In the genomic region with DNA sequence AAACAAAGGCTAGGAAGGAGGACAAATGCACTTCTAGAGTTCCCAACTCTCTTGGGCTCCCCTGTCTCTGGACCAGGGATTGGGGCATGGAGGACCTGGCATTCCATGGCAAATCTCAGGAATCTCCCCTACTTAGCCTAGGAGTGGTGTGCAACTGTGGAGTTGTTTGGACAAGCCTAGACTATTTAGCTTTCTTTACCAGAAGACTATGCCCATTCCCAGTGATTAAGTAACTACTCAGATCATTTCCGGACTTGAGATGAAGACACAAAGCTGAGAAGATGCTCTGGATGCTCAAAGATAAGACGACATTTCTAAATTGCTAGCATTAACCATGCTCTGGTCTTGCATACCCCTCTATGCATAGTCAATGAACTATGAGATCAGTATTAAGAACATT, we compare ENCODE assay signal across 26 cellular contexts. TPM values are rescaled to one million over a fixed set of nuclear protein-coding genes. Genes with fewer than 3 reads are reported as not detected.
"Had no signal": no experiment of that assay in that cellular context is flagged by ENCODE, and none has a peak within 500 bp of the region (broad histone marks: within the 10 kb centered on the region; RNA-seq: fewer than 3 reads in every experiment).

No MANE protein-coding gene starts in this region.

- H3K27ac ChIP-seq: coronary artery, gastrocnemius medialis, neutrophil, pancreas, right lobe of liver, stomach, thyroid gland, vagina had no signal

- ATAC-seq: gastrocnemius medialis; left lobe of liver; mucosa of descending colon; natural killer cell treated with Interleukin-12 subunit alpha and Interleukin-12 subunit beta and Interleukin-15 and Interleukin-18, amount 100 ng/mL, for 72 hours; pancreas; right lobe of liver; stimulated activated effector memory CD8-positive, alpha-beta T cell treated with anti-CD3 and anti-CD28 coated beads, Interleukin-12 subunit alpha, Interleukin-12 subunit beta, amount 100 ng/mL, for 72 hours had no signal

- H3K27me3 ChIP-seq: gastrocnemius medialis, neutrophil, pancreas, right lobe of liver, thyroid gland, vagina had no signal

- H3K4me3 ChIP-seq: coronary artery, gastrocnemius medialis, lung, mucosa of descending colon, pancreas, right lobe of liver, stomach, thyroid gland, vagina had no signal

- H3K4me3 Mint-ChIP-seq: mesothelial cell of epicardium; naive B cell; natural killer cell treated with Interleukin-12 subunit alpha and Interleukin-12 subunit beta and Interleukin-15 and Interleukin-18, amount 100 ng/mL, for 72 hours; neural crest cell; stimulated activated effector memory CD8-positive, alpha-beta T cell treated with anti-CD3 and anti-CD28 coated beads, Interleukin-12 subunit alpha, Interleukin-12 subunit beta, amount 100 ng/mL, for 72 hours had no signal

- DNase-seq: dermis blood vessel endothelial cell; effector memory CD4-positive, alpha-beta T cell; gastrocnemius medialis; head of caudate nucleus; kidney; mesenchymal stem cell; mucosa of descending colon; naive B cell; pancreas; right lobe of liver; small intestine; stimulated activated CD4-positive, alpha-beta T cell treated with anti-CD3 and anti-CD28 coated beads, Interleukin-12 subunit alpha, Interleukin-12 subunit beta, amount 100 ng/mL, for 4 hours; stimulated activated CD4-positive, alpha-beta T cell treated with anti-CD3 and anti-CD28 coated beads, Interleukin-1b, Interleukin-23, amount 100 ng/mL, for 48 hours; stimulated activated CD4-positive, alpha-beta T cell treated with anti-CD3 and anti-CD28 coated beads, Interleukin-4, amount 100 ng/mL, for 1 hour; stimulated activated naive CD4-positive, alpha-beta T cell treated with Interleukin-2 at 50 U/mL for 16 hours; stomach; thyroid gland had no signal

- H3K9me3 ChIP-seq: gastrocnemius medialis, mucosa of descending colon, neutrophil, pancreas, right lobe of liver, stomach, thyroid gland, vagina had no signal

- H3K9me3 Mint-ChIP-seq: naive B cell; stimulated activated effector memory CD8-positive, alpha-beta T cell treated with anti-CD3 and anti-CD28 coated beads, Interleukin-12 subunit alpha, Interleukin-12 subunit beta, amount 100 ng/mL, for 72 hours had no signal

- H3K4me1 ChIP-seq: gastrocnemius medialis, pancreas, right lobe of liver, stomach, thyroid gland had no signal

- H3K27ac Mint-ChIP-seq: mesothelial cell of epicardium; naive B cell; natural killer cell treated with Interleukin-12 subunit alpha and Interleukin-12 subunit beta and Interleukin-15 and Interleukin-18, amount 100 ng/mL, for 72 hours; stimulated activated effector memory CD8-positive, alpha-beta T cell treated with anti-CD3 and anti-CD28 coated beads, Interleukin-12 subunit alpha, Interleukin-12 subunit beta, amount 100 ng/mL, for 72 hours had no signal

- H3K36me3 ChIP-seq: gastrocnemius medialis, neutrophil, pancreas, right lobe of liver, stomach, thyroid gland, vagina had no signal

- H3K36me3 Mint-ChIP-seq: mesothelial cell of epicardium; naive B cell; natural killer cell treated with Interleukin-12 subunit alpha and Interleukin-12 subunit beta and Interleukin-15 and Interleukin-18, amount 100 ng/mL, for 72 hours; stimulated activated effector memory CD8-positive, alpha-beta T cell treated with anti-CD3 and anti-CD28 coated beads, Interleukin-12 subunit alpha, Interleukin-12 subunit beta, amount 100 ng/mL, for 72 hours had no signal

- H3K4me1 Mint-ChIP-seq: naive B cell; stimulated activated effector memory CD8-positive, alpha-beta T cell treated with anti-CD3 and anti-CD28 coated beads, Interleukin-12 subunit alpha, Interleukin-12 subunit beta, amount 100 ng/mL, for 72 hours had no signal

RNA-seq across cellular contexts. Expression of a gene that starts 13.7 kb away (rescaled TPM):
- total RNA-seq: natural killer cell treated with Interleukin-12 subunit alpha and Interleukin-12 subunit beta and Interleukin-15 and Interleukin-18, amount 100 ng/mL, for 72 hours had no signal
